In genomic region chr4:101037938-101038413, GRCh38 we compare ENCODE assay signal across 12 cellular contexts.
DNase-seq lines count a peak whose midpoint lies in the region; ATAC-seq and TF ChIP-seq lines count a peak whose summit lies in the region.
"Had no signal": no experiment of that assay in that cellular context is flagged by ENCODE, and none has a peak within 500 bp of the region (broad histone marks: within the 10 kb centered on the region; RNA-seq: fewer than 3 reads in every experiment).

No MANE protein-coding gene starts in this region.

- H3K9me3 ChIP-seq in left ventricle myocardium inferior (replicated peaks) (no peaks in the 10 kb centered on the region), spleen (no peaks in the 10 kb centered on the region)

- H3K4me1 ChIP-seq in left ventricle myocardium inferior (peaks cover 20% of the 10 kb centered on the region), spleen (peaks cover 0 to 36% (median 16%) of the 10 kb centered on the region in 6 donors)

- DNase-seq in Right ventricle myocardium inferior (ENCODE audit: missing footprints) (no peak), left ventricle myocardium inferior (no peak), astrocyte of the spinal cord (ENCODE audit: low read depth, low spot score) (peak; percentile 21), spleen (no peak), T1000 (lab: John Stamatoyannopoulos, UW) (no peak)
- no peak for DNase-seq in effector CD4-positive, alpha-beta T cell
- DNase-seq: activated naive CD4-positive, alpha-beta T cell treated with Interleukin-2 at 50 U/mL for 16 hours; erythroblast; left cardiac atrium; NCI-H748 treated with DMSO at 0.1 percent for 48 hours had no signal

- in situ Hi-C loops in astrocyte of the spinal cord (cut with HindIII; ENCODE audit: low sequenced_read_pairs): no loop called here

- intact Hi-C loops in Right ventricle myocardium inferior (cut with DNase I): no loop called here
- intact Hi-C loops in left ventricle myocardium inferior (cut with micrococcal nuclease): no loop called here
- intact Hi-C loops in spleen (cut with DNase I; ENCODE audit: low total_unique reads): no loop called here

- no peak overlapping the region for H3K27ac ChIP-seq in left ventricle myocardium inferior (replicated peaks)
- peak overlapping the region in 5 of 8 donors; percentile 29 to 75 (median 48) for H3K27ac ChIP-seq in spleen

- H3K4me3 ChIP-seq in left ventricle myocardium inferior (no peak overlapping the region), astrocyte of the spinal cord (ENCODE audit: low read depth, low read length) (no peak overlapping the region), spleen (no peak overlapping the region)

- 14 to 27% (median 23%) methylated on average over 1 of the region's 1 CpG for WGBS in spleen, 5 donors

- H3K36me3 ChIP-seq in left ventricle myocardium inferior (peaks cover 8% of the 10 kb centered on the region), spleen (peaks cover 0 to 34% (median 0%) of the 10 kb centered on the region in 6 donors)

- TF ChIP-seq CTCF in left ventricle myocardium inferior (IDR thresholded peaks at IDR 0.05; ENCODE audit: borderline replicate concordance): no peak
- no peak for TF ChIP-seq CTCF in astrocyte of the spinal cord (IDR thresholded peaks at IDR 0.05; ENCODE audit: low read depth, low read length)
- TF ChIP-seq CTCF in spleen (IDR thresholded peaks at IDR 0.05 in 8 of 11, conservative IDR thresholded peaks at IDR 0.05 in 3 of 11): no peak

- ATAC-seq in Right ventricle myocardium inferior (peak; percentile 72), HG03064 (IDR thresholded peaks at IDR 0.05; ENCODE audit: low read depth, unreplicated experiment) (peak; percentile 65), GM21526 (IDR thresholded peaks at IDR 0.05; ENCODE audit: low FRiP score, unreplicated experiment) (no peak)

- H3K27me3 ChIP-seq in left ventricle myocardium inferior (ENCODE audit: low read depth) (no peaks in the 10 kb centered on the region), spleen (replicated peaks in 1 of 7) (no peaks in the 10 kb centered on the region)

- no peak for TF ChIP-seq POLR2A in spleen (IDR thresholded peaks at IDR 0.05)
